8 cellular contexts compared by ENCODE assay signal in genomic region chr14:23076785-23077408, GRCh38. TPM values are rescaled to one million over a fixed set of nuclear protein-coding genes. Genes with fewer than 3 reads are reported as not detected.
DNase-seq lines count a peak whose midpoint lies in the region; ATAC-seq and TF ChIP-seq lines count a peak whose summit lies in the region.

No MANE protein-coding gene starts in this region.

- peak; percentile 73 for TF ChIP-seq CTCF in AG10803 (conservative IDR thresholded peaks at IDR 0.05; ENCODE audit: low read length)

- DNase-seq in AG10803 (ENCODE audit: low read depth): no peak
- DNase-seq in H7: peak; percentile 58
- DNase-seq in astrocyte of the hippocampus (ENCODE audit: low read depth, low spot score): peak; percentile 49
- peak; percentile 51 for DNase-seq in medulla oblongata (ENCODE audit: extremely low spot score)
- no peak for DNase-seq in OCI-M1 (lab: John Stamatoyannopoulos, UW)
- DNase-seq in HCEC 1CT: no peak

- H3K4me3 ChIP-seq in AG10803 (ENCODE audit: low read length): no peak overlapping the region
- H3K4me3 ChIP-seq in H7 (ENCODE audit: insufficient read depth, low read depth, low read length): no peak overlapping the region

- H3K36me3 ChIP-seq in H7 (replicated peaks; ENCODE audit: control insufficient read depth, insufficient read depth, low read length): peaks cover 51% of the 10 kb centered on the region

- ATAC-seq in GM21360 (IDR thresholded peaks at IDR 0.05; ENCODE audit: unreplicated experiment): no peak
- no peak for ATAC-seq in HG03571 (IDR thresholded peaks at IDR 0.05; ENCODE audit: unreplicated experiment)

- no peaks in the 10 kb centered on the region for H3K27me3 ChIP-seq in H7 (ENCODE audit: control insufficient read depth, insufficient read depth, low read length)

RNA-seq across cellular contexts. Expression of gene ACIN1, which starts 18.0 kb away (rescaled TPM):
- 83.4 and 89.5 TPM in 2 replicates for total RNA-seq in H7 (2014; rRNA removed; shearing (Covaris generic))

RNA-seq across cellular contexts. Expression of gene C14orf119, which starts 18.4 kb away (rescaled TPM):
- total RNA-seq in H7 (2014; rRNA removed; shearing (Covaris generic)): 73.7 and 97.8 TPM in 2 replicates

RNA-seq across cellular contexts. Expression of gene CDH24, which starts 19.6 kb away (rescaled TPM):
- total RNA-seq in H7 (2014; rRNA removed; shearing (Covaris generic)): 9.7 and 12.3 TPM in 2 replicates

RNA-seq across cellular contexts. Expression of gene CIROP, which starts 27.9 kb away (rescaled TPM):
- total RNA-seq in H7 (2014; rRNA removed; shearing (Covaris generic)): 0.42 TPM in 1 of 2 replicates, not detected in the other

RNA-seq across cellular contexts. Expression of gene PSMB11, which starts 34.9 kb away (rescaled TPM):
- not detected in 2 replicates for total RNA-seq in H7 (2014; rRNA removed; shearing (Covaris generic))

Comparison
In these comparisons a context has a peak if more than half of its experiments do, and no peak if none do; other contexts are left out.
1. DNase-seq: peak in H7 (single experiment), astrocyte of the hippocampus (single experiment) and medulla oblongata (single experiment); none in AG10803 (single experiment), OCI-M1 (single experiment) and HCEC 1CT (single experiment).